17 cellular contexts compared by ENCODE assay signal in genomic region chr10:132199268-132199853, GRCh38. TPM values are rescaled to one million over a fixed set of nuclear protein-coding genes. Genes with fewer than 3 reads are reported as not detected.
DNase-seq lines count a peak whose midpoint lies in the region; ATAC-seq and TF ChIP-seq lines count a peak whose summit lies in the region.
"Had no signal": no experiment of that assay in that cellular context is flagged by ENCODE, and none has a peak within 500 bp of the region (broad histone marks: within the 10 kb centered on the region; RNA-seq: fewer than 3 reads in every experiment).

No MANE protein-coding gene starts in this region.

- no peak overlapping the region for H3K9ac ChIP-seq in SK-N-SH
- H3K9ac ChIP-seq: GM23248 had no signal

- no peaks in the 10 kb centered on the region for H4K20me1 ChIP-seq in SK-N-SH (ENCODE audit: insufficient read depth)
- no peaks in the 10 kb centered on the region for H4K20me1 ChIP-seq in osteoblast (ENCODE audit: insufficient read depth, low read length)

- H3K36me3 ChIP-seq in SK-N-SH (replicated peaks in 1 of 2; ENCODE audit: control insufficient read depth in 1 of 2, insufficient read depth in 2 of 2, low read length in 1 of 2) (peaks cover 0 to 29% of the 10 kb centered on the region in 2 experiments), osteoblast (ENCODE audit: insufficient read depth, low read length) (no peaks in the 10 kb centered on the region), body of pancreas (replicated peaks in 1 of 2; ENCODE audit: insufficient read depth in 1 of 2, low read depth in 2 of 2) (no peaks in the 10 kb centered on the region)

- H3K79me2 ChIP-seq in SK-N-SH (ENCODE audit: insufficient read depth) (no peaks in the 10 kb centered on the region), osteoblast (ENCODE audit: insufficient read depth, low read length) (no peaks in the 10 kb centered on the region)

- no peaks in the 10 kb centered on the region for H3K4me1 ChIP-seq in SK-N-SH (ENCODE audit: control insufficient read depth in 1 of 2, insufficient read depth in 2 of 2, low read depth in 1 of 2, low read length in 1 of 2)
- no peaks in the 10 kb centered on the region for H3K4me1 ChIP-seq in osteoblast (ENCODE audit: insufficient read depth, low read length)
- no peaks in the 10 kb centered on the region for H3K4me1 ChIP-seq in body of pancreas

- TF ChIP-seq CTCF in SK-N-SH (IDR thresholded peaks at IDR 0.05) (no peak), osteoblast (IDR thresholded peaks at IDR 0.05; ENCODE audit: extremely low read depth, low read depth, low read length) (no peak), body of pancreas (IDR thresholded peaks at IDR 0.05) (no peak), RWPE1 (conservative IDR thresholded peaks at IDR 0.05; ENCODE audit: low read depth) (no peak)

- H3K27me3 ChIP-seq in SK-N-SH (ENCODE audit: insufficient read depth) (no peaks in the 10 kb centered on the region), osteoblast (ENCODE audit: insufficient read depth, low read length) (no peaks in the 10 kb centered on the region), body of pancreas (no peaks in the 10 kb centered on the region)

- no peak overlapping the region for H3K4me3 ChIP-seq in SK-N-SH (ENCODE audit: low read depth in 2 of 2, low read length in 1 of 2)
- no peak overlapping the region for H3K4me3 ChIP-seq in osteoblast (ENCODE audit: insufficient read depth, low read length)
- H3K4me3 ChIP-seq in body of pancreas, result no peak overlapping the region
- H3K4me3 ChIP-seq: GM23248 had no signal

- POLR2A ChIA-PET in SK-N-SH (lab: Yijun Ruan, JAX) (no interaction called here), RWPE1 (lab: Yijun Ruan, JAX; ENCODE audit: low non-redundant PET) (no interaction called here)

- WGBS in SK-N-SH (ENCODE audit: low lambda C conversion rate), result 100% methylated on average over 5 of the region's 11 CpGs
- WGBS in body of pancreas, 2 donors, result 71 to 80% methylated on average over 4 to 7 of the region's 11 CpGs

- TF ChIP-seq EP300 in SK-N-SH (IDR thresholded peaks at IDR 0.05; ENCODE audit: borderline replicate concordance in 1 of 2, low read depth in 1 of 2, low read length in 1 of 2), result no peak

- H3K9me3 ChIP-seq in SK-N-SH (no peaks in the 10 kb centered on the region), osteoblast (ENCODE audit: low read depth, low read length) (no peaks in the 10 kb centered on the region), body of pancreas (no peaks in the 10 kb centered on the region)

- no peak overlapping the region for H2AFZ ChIP-seq in SK-N-SH (ENCODE audit: low read depth)
- H2AFZ ChIP-seq in osteoblast (ENCODE audit: low read length), result no peak overlapping the region
- H2AFZ ChIP-seq: GM23248 had no signal

- DNase-seq in SK-N-SH (peak; percentile 42), 8988T (peak; percentile 27), osteoblast (ENCODE audit: insufficient read length, low spot score, missing footprints) (peak; percentile 87), body of pancreas (no peak), NCI-H526 (lab: John Stamatoyannopoulos, UW) (no peak), RWPE1 (ENCODE audit: low spot score) (no peak)
- DNase-seq: AML-193, C1 segment of cervical spinal cord, DMS153, DMS79 treated with DMSO at 0.1 percent for 48 hours, EL, GM23248 had no signal

- H3F3A ChIP-seq in SK-N-SH (replicated peaks; ENCODE audit: insufficient read depth), result no peaks in the 10 kb centered on the region

- H3K4me2 ChIP-seq in SK-N-SH, result no peak overlapping the region
- H3K4me2 ChIP-seq in osteoblast (ENCODE audit: insufficient read depth, low read length), result no peak overlapping the region

- intact Hi-C loops in body of pancreas (cut with DNase I), result no loop called here

- no peaks in the 10 kb centered on the region for H3K9me2 ChIP-seq in SK-N-SH

- no peak overlapping the region; a peak in 1 of 4 replicates for H3K27ac ChIP-seq in SK-N-SH (ENCODE audit: low read depth in 2 of 2, low read length in 1 of 2)
- peak overlapping the region; percentile 2 for H3K27ac ChIP-seq in angular gyrus (ENCODE audit: low read depth, low read length)
- no peak overlapping the region for H3K27ac ChIP-seq in osteoblast (ENCODE audit: low read depth, low read length)
- no peak overlapping the region for H3K27ac ChIP-seq in body of pancreas
- H3K27ac ChIP-seq in RWPE1, result no peak overlapping the region
- H3K27ac ChIP-seq: 22Rv1, GM23248, HL-60 had no signal

- ATAC-seq in SK-N-SH treated with all-trans-retinoic acid at 6 μM for 48 hours (no peak), body of pancreas (no peak)
- ATAC-seq: HCT116 had no signal

- CTCF ChIA-PET in SK-N-SH (lab: Yijun Ruan, JAX) (interaction anchor here (1.0 kb wide), 1 partner anchor 34 kb away, joined by 3 read pairs; no protein-coding TSS in a partner anchor), RWPE1 (lab: Yijun Ruan, JAX) (no interaction called here)

- TF ChIP-seq RAD21 in SK-N-SH (IDR thresholded peaks at IDR 0.05; ENCODE audit: low read length), result no peak

- TF ChIP-seq POLR2A in body of pancreas (IDR thresholded peaks at IDR 0.05), result no peak

TF ChIP-seq in SK-N-SH, 30 proteins besides CTCF, POLR2A, EP300 and RAD21:
- TF ChIP-seq GATA2 (CRISPR knock-in tag; IDR thresholded peaks at IDR 0.05), result no peak
- TF ChIP-seq SIN3A (IDR thresholded peaks at IDR 0.05; ENCODE audit: borderline replicate concordance, low read depth, low read length), result no peak
- no peak for TF ChIP-seq TCF12 (IDR thresholded peaks at IDR 0.05)
- TF ChIP-seq EZH2phosphoT487 (IDR thresholded peaks at IDR 0.05; ENCODE audit: borderline replicate concordance, low read depth), result no peak
- no peak for TF ChIP-seq ELF1 (IDR thresholded peaks at IDR 0.05)
- no peak for TF ChIP-seq FOXJ3 (CRISPR knock-in tag; IDR thresholded peaks at IDR 0.05)
- no peak for TF ChIP-seq ZBTB33 (IDR thresholded peaks at IDR 0.05; ENCODE audit: borderline replicate concordance, low read depth)
- TF ChIP-seq MAX (IDR thresholded peaks at IDR 0.05; ENCODE audit: low read depth), result no peak
- TF ChIP-seq YY1 (IDR thresholded peaks at IDR 0.05; ENCODE audit: low read depth), result no peak
- no peak for TF ChIP-seq NRF1 (IDR thresholded peaks at IDR 0.05; ENCODE audit: low read depth, low read length)

TF ChIP-seq in SK-N-SH treated with all-trans-retinoic acid at 6 μM for 48 hours, 23 proteins besides CTCF, POLR2A, EP300 and RAD21:
- TF ChIP-seq GLIS3 (CRISPR knock-in tag; IDR thresholded peaks at IDR 0.05), result no peak
- no peak for TF ChIP-seq ZNF70 (CRISPR knock-in tag; IDR thresholded peaks at IDR 0.05)
- TF ChIP-seq OSR1 (CRISPR knock-in tag; IDR thresholded peaks at IDR 0.05), result no peak
- no peak for TF ChIP-seq CSDC2 (CRISPR knock-in tag; IDR thresholded peaks at IDR 0.05)
- no peak for TF ChIP-seq TOX (CRISPR knock-in tag; IDR thresholded peaks at IDR 0.05; ENCODE audit: borderline replicate concordance)
- TF ChIP-seq BACH2 (CRISPR knock-in tag; IDR thresholded peaks at IDR 0.05; ENCODE audit: borderline replicate concordance), result no peak
- TF ChIP-seq CREB5 (CRISPR knock-in tag; IDR thresholded peaks at IDR 0.05; ENCODE audit: low read depth), result no peak
- TF ChIP-seq PPARA (CRISPR knock-in tag; IDR thresholded peaks at IDR 0.05; ENCODE audit: borderline replicate concordance), result no peak
TF ChIP-seq in SK-N-SH treated with all-trans-retinoic acid at 6 μM for 48 hours: peak in this region for 0.

RNA-seq across cellular contexts. Expression of gene DPYSL4, which starts 12.6 kb away (rescaled TPM):
- 19.4 and 21.8 TPM in 2 replicates for polyA plus RNA-seq in SK-N-SH (2012; rRNA removed)
- polyA plus RNA-seq in SK-N-SH (2012; cell fraction: cytosol; rRNA removed), result 9.0 and 15.8 TPM in 2 replicates
- 57.0 and 69.4 TPM in 2 replicates for polyA plus RNA-seq in SK-N-SH (2012; cell fraction: nucleus; rRNA removed)
- 0.72 and 2.4 TPM in 2 replicates for total RNA-seq in osteoblast
- total RNA-seq in body of pancreas, result under 1 TPM in 1 of 2 donors, not detected in 1; 0.52 TPM

Comparison
In these comparisons a context has a peak if more than half of its experiments do, and no peak if none do; other contexts are left out.
1. DNase-seq: peak in SK-N-SH (single experiment), 8988T (single experiment) and osteoblast (single experiment); none in body of pancreas (0 of 4), NCI-H526 (0 of 2) and RWPE1 (single experiment).